8 cellular contexts compared by ENCODE assay signal in genomic region chr18:47929681-47930085, GRCh38. TPM values are rescaled to one million over a fixed set of nuclear protein-coding genes. Genes with fewer than 3 reads are reported as not detected.
A peak's percentile ranks its signal among the peaks of the same experiment; 100 is the strongest.
DNase-seq lines count a peak whose midpoint lies in the region; ATAC-seq and TF ChIP-seq lines count a peak whose summit lies in the region.

No MANE protein-coding gene starts in this region.

- peaks cover 57% of the 10 kb centered on the region for H3K4me1 Mint-ChIP-seq in activated CD8-positive, alpha-beta T cell treated with anti-CD3 and anti-CD28 coated beads, Interleukin-2, amount 10 ng/mL, durations not matched to agents 7 days and 5 days (ENCODE audit: low read depth)

- H3K36me3 Mint-ChIP-seq in activated CD8-positive, alpha-beta T cell treated with anti-CD3 and anti-CD28 coated beads, Interleukin-2, amount 10 ng/mL, durations not matched to agents 7 days and 5 days (ENCODE audit: low read depth): peaks cover 29% of the 10 kb centered on the region

- DNase-seq in BJ (ENCODE audit: low read depth): no peak
- DNase-seq in activated CD8-positive, alpha-beta T cell treated with anti-CD3 and anti-CD28 coated beads, Interleukin-2, amount 10 ng/mL, durations not matched to agents 7 days and 5 days: no peak
- DNase-seq in heart left ventricle: no peak
- peak; percentile 50 for DNase-seq in renal cortical epithelial cell (ENCODE audit: low read depth)
- no peak for DNase-seq in foreskin melanocyte
- DNase-seq in NCI-H1694 (lab: John Stamatoyannopoulos, UW): no peak

- H3K4me3 Mint-ChIP-seq in activated CD8-positive, alpha-beta T cell treated with anti-CD3 and anti-CD28 coated beads, Interleukin-2, amount 10 ng/mL, durations not matched to agents 7 days and 5 days: peak overlapping the region; percentile 91

- intact Hi-C loops in heart left ventricle (cut with DNase I): loop anchor here in 9 of 10 donors (2.0 to 10.0 kb wide), 9 partner anchors 17 to 79 kb away; no protein-coding TSS in a partner anchor

- no peaks in the 10 kb centered on the region for H3K9me3 Mint-ChIP-seq in activated CD8-positive, alpha-beta T cell treated with anti-CD3 and anti-CD28 coated beads, Interleukin-2, amount 10 ng/mL, durations not matched to agents 7 days and 5 days (ENCODE audit: insufficient read depth)

- ATAC-seq in GM21528 (IDR thresholded peaks at IDR 0.05; ENCODE audit: low FRiP score, unreplicated experiment) (peak; percentile 1), heart left ventricle (peak in 1 of 4 donors; percentile 4), HG03571 (IDR thresholded peaks at IDR 0.05; ENCODE audit: unreplicated experiment) (no peak)
- no peak for ATAC-seq in activated CD8-positive, alpha-beta T cell treated with anti-CD3 and anti-CD28 coated beads, Interleukin-2, amount 10 ng/mL, durations not matched to agents 7 days and 5 days

- peaks cover 8% of the 10 kb centered on the region for H3K27me3 Mint-ChIP-seq in activated CD8-positive, alpha-beta T cell treated with anti-CD3 and anti-CD28 coated beads, Interleukin-2, amount 10 ng/mL, durations not matched to agents 7 days and 5 days (ENCODE audit: low read depth)

- no peak for TF ChIP-seq CTCF in BJ (IDR thresholded peaks at IDR 0.05; ENCODE audit: insufficient read depth, low read depth, low read length)
- no peak for TF ChIP-seq CTCF in heart left ventricle (IDR thresholded peaks at IDR 0.05)

- 0 to 1% (median 1%) methylated on average over 10 of the region's 10 CpGs for WGBS in heart left ventricle, 4 donors

- H3K27me3 ChIP-seq in BJ (ENCODE audit: control insufficient read depth, insufficient read depth, low read length): peaks cover 2% of the 10 kb centered on the region; the same call in 1 of the 2 replicates
- H3K27me3 ChIP-seq in heart left ventricle: no peaks in the 10 kb centered on the region

- H3K4me1 ChIP-seq in heart left ventricle: peaks cover 0 to 66% (median 44%) of the 10 kb centered on the region in 12 donors

- peak overlapping the region; percentile 95 to 99 (median 97) for H3K27ac ChIP-seq in heart left ventricle

- peak overlapping the region; percentile 94 for H3K4me3 ChIP-seq in BJ (ENCODE audit: low read depth, low read length)
- H3K4me3 ChIP-seq in heart left ventricle: peak overlapping the region; percentile 69 to 95 (median 88)

- POLR2A ChIA-PET in BJ (lab: Charles Lee): no interaction called here
- POLR2A ChIA-PET in activated CD8-positive, alpha-beta T cell treated with anti-CD3 and anti-CD28 coated beads, Interleukin-2, amount 10 ng/mL, durations not matched to agents 7 days and 5 days (lab: Charles Lee): interaction anchor here (0.6 to 2.2 kb wide), 6 partner anchors 11 to 157 kb away, joined by 3 to 13 read pairs (median 4); no protein-coding TSS in a partner anchor

- no peaks in the 10 kb centered on the region for H3K9me3 ChIP-seq in heart left ventricle

- H3K36me3 ChIP-seq in BJ (ENCODE audit: control insufficient read depth, insufficient read depth, low read length) (no peaks in the 10 kb centered on the region), heart left ventricle (no peaks in the 10 kb centered on the region)

- H3K27ac Mint-ChIP-seq in activated CD8-positive, alpha-beta T cell treated with anti-CD3 and anti-CD28 coated beads, Interleukin-2, amount 10 ng/mL, durations not matched to agents 7 days and 5 days: peak overlapping the region; percentile 86

- CTCF ChIA-PET in BJ (lab: Yijun Ruan, JAX): no interaction called here
- CTCF ChIA-PET in activated CD8-positive, alpha-beta T cell treated with anti-CD3 and anti-CD28 coated beads, Interleukin-2, amount 10 ng/mL, durations not matched to agents 7 days and 5 days (lab: Charles Lee): interaction anchor here (0.6 to 1.0 kb wide), 2 partner anchors 53 to 68 kb away, joined by 3 read pairs; no protein-coding TSS in a partner anchor

- no peak for TF ChIP-seq POLR2A in heart left ventricle (IDR thresholded peaks at IDR 0.05)

RNA-seq across cellular contexts. Expression of gene SMAD2, which starts 0.8 kb away (rescaled TPM):
- polyA plus RNA-seq in BJ (2011; rRNA removed): 52.2 and 97.8 TPM in 2 replicates
- 67.1 and 97.9 TPM in 2 replicates for polyA minus RNA-seq in BJ (2011; rRNA and poly(A)+ RNA removed)
- total RNA-seq in activated CD8-positive, alpha-beta T cell treated with anti-CD3 and anti-CD28 coated beads, Interleukin-2, amount 10 ng/mL, durations not matched to agents 7 days and 5 days: 100 to 1,000 TPM; 136 to 140 TPM
- total RNA-seq in heart left ventricle: 100 to 1,000 TPM in 3 of 9 donors, 10 to 100 TPM in 6; 58.4 to 113 (median 90.7) TPM
- polyA plus RNA-seq in heart left ventricle: 10 to 100 TPM; 13.8 to 40.9 TPM
- 135 and 254 TPM in 2 replicates for total RNA-seq in renal cortical epithelial cell
